ENCODE assay signal across 33 cellular contexts in the genomic region with DNA sequence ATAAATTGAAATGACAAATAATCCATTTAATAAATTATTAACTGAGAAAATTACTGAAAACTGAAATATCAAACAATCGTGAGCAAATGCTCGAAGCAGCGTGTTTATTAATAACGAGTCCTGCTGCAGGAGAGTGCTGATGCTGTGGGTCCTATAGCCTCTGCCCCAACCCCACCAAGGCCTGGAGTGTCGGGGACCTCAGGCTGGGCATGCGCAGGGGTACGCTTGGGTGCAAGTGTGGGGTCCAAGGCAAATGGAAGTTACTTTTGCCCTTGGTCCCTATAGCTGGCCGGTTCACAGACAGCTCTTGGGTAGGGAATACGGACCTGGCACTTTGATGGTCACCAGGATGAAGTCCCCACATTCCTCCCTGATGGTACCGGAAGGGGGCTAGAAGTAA. TPM values are rescaled to one million over a fixed set of nuclear protein-coding genes. Genes with fewer than 3 reads are reported as not detected.
"Had no signal": no experiment of that assay in that cellular context is flagged by ENCODE, and none has a peak within 500 bp of the region (broad histone marks: within the 10 kb centered on the region; RNA-seq: fewer than 3 reads in every experiment).

No MANE protein-coding gene starts in this region.

- FAIRE-seq: astrocyte, bronchial epithelial cell had no signal

- ATAC-seq: activated naive CD4-positive, alpha-beta T cell treated with anti-CD3 and anti-CD28 coated beads, Interleukin-2, amount 50 U/mL, for 72 hours; activated naive CD8-positive, alpha-beta T cell treated with anti-CD3 and anti-CD28 coated beads, Interleukin-2, amount 50 U/mL, for 24 hours; activated T-cell treated with anti-CD3 and anti-CD28 coated beads, Interleukin-2, amount 50 U/mL, for 4 hours; activated T-cell treated with anti-CD3 and anti-CD28 coated beads, Interleukin-2, amount 50 U/mL, for 72 hours; activated T-helper 17 cell treated with anti-CD3 and anti-CD28 coated beads, Interleukin-2, amount 50 U/mL, for 72 hours; body of pancreas had no signal

- H3K36me3 ChIP-seq: adrenal gland, ascending aorta, brain microvascular endothelial cell, breast epithelium, cardiac muscle cell had no signal

- H3K9me3 ChIP-seq: adrenal gland, ascending aorta, body of pancreas had no signal

- H3K27ac ChIP-seq: adrenal gland, ascending aorta, body of pancreas, brain microvascular endothelial cell, breast epithelium, cardiac muscle cell had no signal

- H3K4me1 ChIP-seq: adrenal gland, ascending aorta, body of pancreas, breast epithelium had no signal

- DNase-seq: activated effector memory CD4-positive, alpha-beta T cell treated with anti-CD3 and anti-CD28 coated beads, Interleukin-2, amount 50 U/mL, for 16 hours; activated effector memory CD4-positive, alpha-beta T cell treated with Interleukin-2 at 50 U/mL for 16 hours; activated gamma-delta T cell; activated gamma-delta T cell treated with Interleukin-2 at 50 U/mL for 16 hours; activated naive CD4-positive, alpha-beta T cell; activated naive CD4-positive, alpha-beta T cell treated with anti-CD3 and anti-CD28 coated beads for 36 hours; activated naive CD4-positive, alpha-beta T cell treated with anti-CD3 and anti-CD28 coated beads, Interleukin-2, amount 10 ng/mL, durations not matched to agents 7 days and 5 days; activated naive CD4-positive, alpha-beta T cell treated with anti-CD3 and anti-CD28 coated beads, Interleukin-2, amount 50 U/mL, for 16 hours; activated naive CD4-positive, alpha-beta T cell treated with Interleukin-2 at 50 U/mL for 16 hours; activated naive CD8-positive, alpha-beta T cell treated with anti-CD3 and anti-CD28 coated beads for 36 hours; activated naive CD8-positive, alpha-beta T cell treated with anti-CD3 and anti-CD28 coated beads, Interleukin-2, amount 10 ng/mL, durations not matched to agents 7 days and 5 days; activated naive CD8-positive, alpha-beta T cell treated with anti-CD3 and anti-CD28 coated beads, Interleukin-2, amount 50 U/mL, for 24 hours; activated T-cell treated with anti-CD3 and anti-CD28 coated beads, Interleukin-2, amount 50 U/mL, for 24 hours; activated T-cell treated with anti-CD3 and anti-CD28 coated beads, Interleukin-2, amount 50 U/mL, for 4 hours; activated T-cell treated with anti-CD3 and anti-CD28 coated beads, Interleukin-2, amount 50 U/mL, for 48 hours; activated T-cell treated with anti-CD3 and anti-CD28 coated beads, Interleukin-2, amount 50 U/mL, for 72 hours; adrenal gland; amniotic stem cell; aorta; body of pancreas; brain microvascular endothelial cell; caudate nucleus; central memory CD4-positive, alpha-beta T cell; cerebellar nuclear complex had no signal

- H3K27me3 ChIP-seq: adrenal gland, ascending aorta, body of pancreas, brain microvascular endothelial cell had no signal

- H3K4me3 ChIP-seq: adrenal gland, ascending aorta, body of pancreas, breast epithelium, cardiac muscle cell had no signal

RNA-seq across cellular contexts. Expression of gene CELF4, which starts 43.3 kb away (rescaled TPM):
- total RNA-seq: activated naive CD4-positive, alpha-beta T cell treated with anti-CD3 and anti-CD28 coated beads for 36 hours; activated naive CD4-positive, alpha-beta T cell treated with anti-CD3 and anti-CD28 coated beads, Interleukin-2, amount 50 U/mL, for 72 hours; activated naive CD8-positive, alpha-beta T cell treated with anti-CD3 and anti-CD28 coated beads for 36 hours; activated naive CD8-positive, alpha-beta T cell treated with anti-CD3 and anti-CD28 coated beads, Interleukin-2, amount 10 ng/mL, durations not matched to agents 7 days and 5 days; activated T-cell treated with anti-CD3 and anti-CD28 coated beads, Interleukin-2, amount 50 U/mL, for 4 hours; activated T-cell treated with anti-CD3 and anti-CD28 coated beads, Interleukin-2, amount 50 U/mL, for 72 hours; activated T-helper 1 cell treated with anti-CD3 and anti-CD28 coated beads, Interleukin-12 subunit alpha, Interleukin-12 subunit beta, Interleukin-2, Interleukin-4 antibody, amounts not matched to agents 30 ng/mL and 10 ng/mL and 1 ng/mL, durations not matched to agents 14 hours and 24 hours and 36 hours; activated T-helper 17 cell treated with anti-CD3 and anti-CD28 coated beads, Interleukin-2, amount 50 U/mL, for 72 hours; activated T-helper 2 cell treated with anti-CD3 and anti-CD28 coated beads, Interferon-gamma antibody, Interleukin-2, Interleukin-4, amounts not matched to agents 10 μg/mL and 5 μg/mL and 100 μg/mL, durations not matched to agents 14 hours and 24 hours and 36 hours; aorta; ascending aorta; bronchial epithelial cell had no signal
